Comparison of ENCODE assay signal across 9 cellular contexts in the genomic region with DNA sequence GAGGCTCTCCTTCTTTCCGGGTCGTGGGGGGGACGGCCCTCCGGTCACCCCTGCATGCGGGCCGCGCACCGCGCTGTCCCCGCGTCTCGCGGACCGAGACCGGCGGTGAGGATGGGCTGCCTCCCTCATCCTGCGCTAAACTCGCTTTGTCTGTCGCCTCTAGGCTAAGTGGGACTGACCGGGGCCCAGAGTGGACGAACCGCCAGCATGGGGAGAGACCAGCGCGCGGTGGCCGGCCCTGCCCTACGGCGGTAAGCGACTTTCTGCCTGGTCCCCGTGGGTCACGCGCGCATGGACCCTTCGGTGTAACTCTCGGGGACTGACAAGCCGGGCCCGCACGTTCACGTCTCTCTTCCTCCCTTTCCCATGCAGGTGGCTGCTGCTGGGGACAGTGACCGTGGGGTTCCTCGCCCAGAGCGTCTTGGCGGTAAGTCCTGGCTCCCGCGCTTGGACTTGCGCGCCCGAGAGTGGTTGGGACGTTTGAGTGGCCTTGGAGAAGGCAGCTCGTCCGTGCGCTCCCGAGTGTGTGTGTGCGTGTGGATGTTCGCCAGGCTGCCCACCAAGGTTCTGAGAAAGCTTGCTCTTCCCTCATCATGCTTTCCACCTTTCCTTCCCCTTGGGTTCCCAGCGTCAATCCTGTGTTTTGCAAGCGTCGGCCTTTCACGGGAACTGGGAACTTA. TPM values are rescaled to one million over a fixed set of nuclear protein-coding genes. Genes with fewer than 3 reads are reported as not detected.
DNase-seq lines count a peak whose midpoint lies in the region; ATAC-seq and TF ChIP-seq lines count a peak whose summit lies in the region.
"Had no signal": no experiment of that assay in that cellular context is flagged by ENCODE, and none has a peak within 500 bp of the region (broad histone marks: within the 10 kb centered on the region; RNA-seq: fewer than 3 reads in every experiment).

No MANE protein-coding gene starts in this region.

- no peaks in the 10 kb centered on the region for H3K27me3 ChIP-seq in mammary epithelial cell (ENCODE audit: insufficient read depth, low read length)
- no peaks in the 10 kb centered on the region for H3K27me3 ChIP-seq in kidney epithelial cell (ENCODE audit: control insufficient read depth, insufficient read depth, low read length)
- peaks cover 0 to 86% (median 40%) of the 10 kb centered on the region in 3 donors for H3K27me3 ChIP-seq in stomach

- peak; percentile 42 for DNase-seq in DMS 273 (lab: John Stamatoyannopoulos, UW; ENCODE audit: unreplicated experiment)
- DNase-seq in DMS 273 treated with DMSO at 0.1 percent for 48 hours (lab: John Stamatoyannopoulos, UW): no peak
- peak; percentile 62 for DNase-seq in mammary epithelial cell
- DNase-seq in kidney epithelial cell (ENCODE audit: low read depth): no peak
- DNase-seq in stomach: no peak
- DNase-seq in central memory CD4-positive, alpha-beta T cell: no peak
- no peak for DNase-seq in midbrain (lab: John Stamatoyannopoulos, UW)

- no peaks in the 10 kb centered on the region for H3K9me3 ChIP-seq in mammary epithelial cell (replicated peaks; ENCODE audit: insufficient read depth, low read length)
- H3K9me3 ChIP-seq in stomach: no peaks in the 10 kb centered on the region

- H3K4me1 ChIP-seq in mammary epithelial cell (ENCODE audit: insufficient read depth, low read length) (peaks cover 61% of the 10 kb centered on the region), stomach (peaks cover 31 to 82% (median 62%) of the 10 kb centered on the region in 4 donors)

- H3K79me2 ChIP-seq in mammary epithelial cell (ENCODE audit: insufficient read depth, low read length): peaks cover 91% of the 10 kb centered on the region

- H3K4me3 ChIP-seq in mammary epithelial cell (replicated peaks in 1 of 3; ENCODE audit: insufficient read depth in 1 of 3, low read depth in 2 of 3, low read length in 3 of 3) (peak overlapping the region; percentile 66 to 73 (median 68)), kidney epithelial cell (ENCODE audit: low read depth, low read length) (peak overlapping the region; percentile 67), stomach (peak overlapping the region; percentile 63 to 86 (median 72))

- CTCF ChIA-PET in mammary epithelial cell (lab: Charles Lee; ENCODE audit: low non-redundant PET): no interaction called here

- 1% methylated on average over 16 of the region's 59 CpGs for WGBS in mammary epithelial cell (ENCODE audit: low coverage, missing lambda C conversion rate)
- 2 to 5% (median 4%) methylated on average over 32 to 59 of the region's 59 CpGs for WGBS in stomach, 5 donors

- TF ChIP-seq EP300 in stomach (IDR thresholded peaks at IDR 0.05): no peak

- no peak for ATAC-seq in HG03039 (IDR thresholded peaks at IDR 0.05; ENCODE audit: unreplicated experiment)

- H2AFZ ChIP-seq in mammary epithelial cell (ENCODE audit: low read depth, low read length): peak overlapping the region; percentile 90

- TF ChIP-seq CTCF in mammary epithelial cell (conservative IDR thresholded peaks at IDR 0.05 in 1 of 2, IDR thresholded peaks at IDR 0.05 in 1 of 2; ENCODE audit: extremely low read depth in 1 of 2, insufficient read depth in 1 of 2, low read depth in 1 of 2, low read length in 2 of 2): no peak
- no peak for TF ChIP-seq CTCF in kidney epithelial cell (IDR thresholded peaks at IDR 0.05; ENCODE audit: insufficient read depth, low read length, poor library complexity, severe bottlenecking)
- TF ChIP-seq CTCF in stomach (IDR thresholded peaks at IDR 0.05): no peak

- H3K36me3 ChIP-seq in mammary epithelial cell (ENCODE audit: insufficient read depth, low read length) (no peaks in the 10 kb centered on the region), kidney epithelial cell (ENCODE audit: control insufficient read depth, insufficient read depth, low read length) (peaks cover 5% of the 10 kb centered on the region), stomach (peaks cover 0 to 7% (median 0%) of the 10 kb centered on the region in 4 donors)

- H3K4me2 ChIP-seq in mammary epithelial cell (ENCODE audit: insufficient read depth, low read depth, low read length): peak overlapping the region; percentile 90

- peak overlapping the region; percentile 72 for H3K9ac ChIP-seq in mammary epithelial cell (ENCODE audit: insufficient read depth, low read length)

- dilution Hi-C loops in mammary epithelial cell (cut with HindIII; ENCODE audit: low sequenced_read_pairs): loop anchor here (5.0 kb wide), 1 partner anchor 79 kb away; no protein-coding TSS in a partner anchor

- no peaks in the 10 kb centered on the region for H4K20me1 ChIP-seq in mammary epithelial cell (ENCODE audit: insufficient read depth, low read length)

- no TSS peak for BruUV-seq in mammary epithelial cell (replicated peaks; lab: Mats Ljungman, UMichigan)

- peak overlapping the region; percentile 53 for H3K27ac ChIP-seq in mammary epithelial cell (ENCODE audit: insufficient read depth, low read depth, low read length)
- H3K27ac ChIP-seq in stomach: peak overlapping the region; percentile 86 to 97 (median 92)
- H3K27ac ChIP-seq: 22Rv1 had no signal

- intact Hi-C loops in mammary epithelial cell (cut with micrococcal nuclease): loop anchor here (1.0 to 5.0 kb wide), 7 partner anchors 12 to 105 kb away; no protein-coding TSS in a partner anchor
- intact Hi-C loops in stomach (cut with DNase I; ENCODE audit: low total_unique reads): no loop called here

- no peak for TF ChIP-seq POLR2A in stomach (IDR thresholded peaks at IDR 0.05)

- in situ Hi-C loops in mammary epithelial cell (cut with MboI; ENCODE audit: low sequenced_read_pairs in 2 of 2): loop anchor here in 1 of 2 donors (10.0 kb wide), 1 partner anchor 107 kb away; no protein-coding TSS in a partner anchor

RNA-seq across cellular contexts. Expression of a gene that starts 0.8 kb away (rescaled TPM):
- total RNA-seq in mammary epithelial cell (10 to 100 TPM; 74.9 to 94.2 TPM), kidney epithelial cell (1,736 and 1,860 TPM in 2 replicates), stomach (100 to 1,000 TPM; 134 to 531 (median 366) TPM)
- polyA plus RNA-seq in mammary epithelial cell (119 TPM), stomach (10 to 100 TPM; 24.0 to 96.6 (median 38.4) TPM)
- polyA minus RNA-seq in mammary epithelial cell: 78.3 TPM

RNA-seq across cellular contexts. Expression of a gene that starts 0.9 kb away (rescaled TPM):
- 10 to 100 TPM; 40.9 to 89.0 TPM for total RNA-seq in mammary epithelial cell
- 28.1 TPM for polyA plus RNA-seq in mammary epithelial cell
- 57.7 TPM for polyA minus RNA-seq in mammary epithelial cell
- 1,018 and 1,045 TPM in 2 replicates for total RNA-seq in kidney epithelial cell
- total RNA-seq in stomach: 100 to 1,000 TPM; 132 to 798 (median 175) TPM
- 10 to 100 TPM; 18.8 to 59.0 (median 30.6) TPM for polyA plus RNA-seq in stomach

Comparison
In these comparisons a context has a peak if more than half of its experiments do, and no peak if none do; other contexts are left out.
1. DNase-seq: peak in DMS 273 (single experiment) and mammary epithelial cell (single experiment); none in DMS 273 treated with DMSO at 0.1 percent for 48 hours (single experiment), kidney epithelial cell (single experiment), stomach (single experiment), central memory CD4-positive, alpha-beta T cell (single experiment) and midbrain (single experiment).
2. Peak in every context shown above with its lines, with median percentiles within 50 percentile points of each other: H3K4me3 ChIP-seq.